In genomic region chr17:73455767-73456166, GRCh38 we compare ENCODE assay signal across 18 cellular contexts.
"Had no signal": no experiment of that assay in that cellular context is flagged by ENCODE, and none has a peak within 500 bp of the region (broad histone marks: within the 10 kb centered on the region; RNA-seq: fewer than 3 reads in every experiment).

No MANE protein-coding gene starts in this region.

- H3K27ac ChIP-seq: HL-60, KMS-11, PC-9, Peyer's patch, SJCRH30 had no signal

- H3K4me1 ChIP-seq: Peyer's patch, SJCRH30 had no signal

- H2AFZ ChIP-seq: PC-9 had no signal

- H3K4me2 ChIP-seq: KMS-11, PC-9 had no signal

- H3K9me3 ChIP-seq: Peyer's patch had no signal

- DNase-seq: Kasumi-1; MM.1S; NCI-H1436; NCI-H187; NCI-H2081 treated with DMSO at 0.1 percent for 48 hours; NCI-H2227 treated with DMSO at 0.1 percent for 48 hours; NCI-H82; NK-92 treated with Interleukin-12 subunit alpha and Interleukin-12 subunit beta, amount 100 ng/mL, for 24 hours; PC-9; SHP77 treated with DMSO at 0.1 percent for 48 hours; SJCRH30 had no signal

- H3K9ac ChIP-seq: KMS-11 had no signal

- H3K4me1 Mint-ChIP-seq: IgD-negative memory B cell had no signal

- H3K36me3 ChIP-seq: Peyer's patch had no signal

- H3K4me3 Mint-ChIP-seq: IgD-negative memory B cell had no signal

- ATAC-seq: K562, Right ventricle myocardium inferior, SK-N-SH treated with all-trans-retinoic acid at 6 μM for 48 hours had no signal

- H3K27me3 Mint-ChIP-seq: IgD-negative memory B cell had no signal

- H3K27me3 ChIP-seq: Peyer's patch, SJCRH30 had no signal

- H3K4me3 ChIP-seq: K562, PC-9, Peyer's patch, SJCRH30 had no signal
